33 cellular contexts compared by ENCODE assay signal in genomic region chr12:14924541-14924940, GRCh38. TPM values are rescaled to one million over a fixed set of nuclear protein-coding genes. Genes with fewer than 3 reads are reported as not detected.
"Had no signal": no experiment of that assay in that cellular context is flagged by ENCODE, and none has a peak within 500 bp of the region (broad histone marks: within the 10 kb centered on the region; RNA-seq: fewer than 3 reads in every experiment).

No MANE protein-coding gene starts in this region.

- H3K27me3 Mint-ChIP-seq: stimulated activated memory B cell treated with anti-CD40 and anti-IgM and Interleukin-4, amounts not matched to agents 10 μg/mL and 1 μg/mL and 100 μg/mL, for 72 hours; stimulated activated naive B cell treated with anti-CD40 and anti-IgM and Interleukin-4, amounts not matched to agents 10 μg/mL and 1 μg/mL and 100 μg/mL, for 72 hours; stimulated activated naive CD8-positive, alpha-beta T cell treated with anti-CD3 and anti-CD28 coated beads, Interleukin-15, amount 100 ng/mL, for 72 hours; stimulated activated naive CD8-positive, alpha-beta T cell treated with anti-CD3 and anti-CD28 coated beads, Interleukin-15, Interleukin-2, amounts not matched to agents 100 ng/mL and 50 ng/mL, for 24 hours; type B pancreatic cell had no signal

- H3K4me3 Mint-ChIP-seq: stimulated activated effector memory CD8-positive, alpha-beta T cell treated with anti-CD3 and anti-CD28 coated beads, Interleukin-12 subunit alpha, Interleukin-12 subunit beta, amount 100 ng/mL, for 72 hours; stimulated activated memory B cell treated with anti-CD40 and anti-IgM and Interleukin-4, amounts not matched to agents 10 μg/mL and 1 μg/mL and 100 μg/mL, for 72 hours; stimulated activated naive B cell treated with anti-CD40 and anti-IgM and Interleukin-4, amounts not matched to agents 10 μg/mL and 1 μg/mL and 100 μg/mL, for 72 hours; stimulated activated naive CD8-positive, alpha-beta T cell treated with anti-CD3 and anti-CD28 coated beads, Interleukin-15, amount 100 ng/mL, for 72 hours; stimulated activated naive CD8-positive, alpha-beta T cell treated with anti-CD3 and anti-CD28 coated beads, Interleukin-15, Interleukin-2, amounts not matched to agents 100 ng/mL and 50 ng/mL, for 24 hours; type B pancreatic cell had no signal

- H3K9me3 Mint-ChIP-seq: stimulated activated naive B cell treated with anti-CD40 and anti-IgM and Interleukin-4, amounts not matched to agents 10 μg/mL and 1 μg/mL and 100 μg/mL, for 72 hours; stimulated activated naive CD8-positive, alpha-beta T cell treated with anti-CD3 and anti-CD28 coated beads, Interleukin-15, amount 100 ng/mL, for 72 hours; stimulated activated naive CD8-positive, alpha-beta T cell treated with anti-CD3 and anti-CD28 coated beads, Interleukin-15, Interleukin-2, amounts not matched to agents 100 ng/mL and 50 ng/mL, for 24 hours; type B pancreatic cell had no signal

- H3K27ac Mint-ChIP-seq: stimulated activated effector memory CD8-positive, alpha-beta T cell treated with anti-CD3 and anti-CD28 coated beads, Interleukin-12 subunit alpha, Interleukin-12 subunit beta, amount 100 ng/mL, for 72 hours; stimulated activated naive B cell treated with anti-CD40 and anti-IgM and Interleukin-4, amounts not matched to agents 10 μg/mL and 1 μg/mL and 100 μg/mL, for 72 hours; stimulated activated naive CD8-positive, alpha-beta T cell treated with anti-CD3 and anti-CD28 coated beads, Interleukin-15, amount 100 ng/mL, for 72 hours; stimulated activated naive CD8-positive, alpha-beta T cell treated with anti-CD3 and anti-CD28 coated beads, Interleukin-15, Interleukin-2, amounts not matched to agents 100 ng/mL and 50 ng/mL, for 24 hours; type B pancreatic cell had no signal

- H3K27ac ChIP-seq: stomach, suprapubic skin, testis, thoracic aorta, thyroid gland, tibial artery, tibial nerve, transverse colon, upper lobe of left lung, upper lobe of right lung, uterus, vagina had no signal

- H3K36me3 ChIP-seq: stomach, suprapubic skin, thoracic aorta, thyroid gland, tibial artery, tibial nerve, transverse colon, upper lobe of left lung, upper lobe of right lung, uterus, vagina had no signal

- H3K4me1 ChIP-seq: uterus had no signal

- H3K27me3 ChIP-seq: stomach, suprapubic skin, testis, thyroid gland, tibial artery, tibial nerve, transverse colon, upper lobe of left lung, upper lobe of right lung, uterus, vagina had no signal

- DNase-seq: stimulated activated CD4-positive, alpha-beta T cell treated with anti-CD3 and anti-CD28 coated beads, Interleukin-2, amount 100 ng/mL, for 48 hours; stimulated activated CD4-positive, alpha-beta T cell treated with anti-CD3 and anti-CD28 coated beads, Interleukin-4, amount 100 ng/mL, for 1 hour; stimulated activated CD4-positive, alpha-beta T cell treated with anti-CD3 and anti-CD28 coated beads, Interleukin-4, amount 100 ng/mL, for 24 hours; stimulated activated CD4-positive, alpha-beta T cell treated with anti-CD3 and anti-CD28 coated beads, Interleukin-4, amount 100 ng/mL, for 4 hours; stimulated activated CD8-positive, alpha-beta memory T cell treated with anti-CD3 and anti-CD28 coated beads, Interleukin-4, amount 100 ng/mL, for 48 hours; stimulated activated naive B cell treated with anti-CD40 and anti-IgM and Interleukin-4, amounts not matched to agents 10 μg/mL and 1 μg/mL and 100 μg/mL, for 72 hours; stimulated activated naive CD4-positive, alpha-beta T cell; stimulated activated naive CD4-positive, alpha-beta T cell treated with Interleukin-2 at 50 U/mL for 16 hours; stimulated activated naive CD8-positive, alpha-beta T cell treated with anti-CD3 and anti-CD28 coated beads, Interleukin-15, amount 100 ng/mL, for 72 hours; stimulated activated naive CD8-positive, alpha-beta T cell treated with anti-CD3 and anti-CD28 coated beads, Interleukin-15, Interleukin-2, amounts not matched to agents 100 U/mL and 50 U/mL, for 24 hours; stomach; substantia nigra; testis; thyroid gland; tibial artery; transverse colon; upper lobe of left lung; upper lobe of right lung; uterus had no signal

- ATAC-seq: stimulated activated effector memory CD8-positive, alpha-beta T cell treated with anti-CD3 and anti-CD28 coated beads, Interleukin-12 subunit alpha, Interleukin-12 subunit beta, amount 100 ng/mL, for 72 hours; stimulated activated memory B cell treated with anti-CD40 and anti-IgM and Interleukin-4, amounts not matched to agents 10 μg/mL and 1 μg/mL and 100 μg/mL, for 72 hours; stimulated activated naive B cell treated with anti-CD40 and anti-IgM and Interleukin-4, amounts not matched to agents 10 μg/mL and 1 μg/mL and 100 μg/mL, for 72 hours; stimulated activated naive CD8-positive, alpha-beta T cell treated with anti-CD3 and anti-CD28 coated beads, Interleukin-15, amount 100 ng/mL, for 72 hours; stimulated activated naive CD8-positive, alpha-beta T cell treated with anti-CD3 and anti-CD28 coated beads, Interleukin-15, Interleukin-2, amounts not matched to agents 100 U/mL and 50 U/mL, for 24 hours; upper lobe of right lung had no signal

- FAIRE-seq: urothelium cell line had no signal

- H3K4me3 ChIP-seq: stomach, suprapubic skin, testis, thoracic aorta, thyroid gland, tibial artery, tibial nerve, transverse colon, upper lobe of left lung, upper lobe of right lung, uterus, vagina had no signal

- H3K9me3 ChIP-seq: stomach, suprapubic skin, testis, thoracic aorta, thyroid gland, tibial artery, tibial nerve, transverse colon, upper lobe of left lung, uterus, vagina had no signal

RNA-seq across cellular contexts. Expression of gene ERP27, which starts 13.8 kb away (rescaled TPM):
- total RNA-seq: temporal lobe, tibial nerve had no signal

RNA-seq across cellular contexts. Expression of gene PDE6H, which starts 48.3 kb away (rescaled TPM):
- total RNA-seq: stomach, subcutaneous adipose tissue, suprapubic skin, testis, thoracic aorta, thyroid gland, tibial nerve, transverse colon, upper lobe of left lung, upper lobe of right lung, ureter, urinary bladder, uterus, vagina had no signal
- polyA plus RNA-seq: stomach, thymus, urinary bladder had no signal
